ENCODE assay signal across 20 cellular contexts in genomic region chr16:65489531-65490023, GRCh38.
DNase-seq lines count a peak whose midpoint lies in the region; ATAC-seq, FAIRE-seq and TF ChIP-seq lines count a peak whose summit lies in the region.
"Had no signal": no experiment of that assay in that cellular context is flagged by ENCODE, and none has a peak within 500 bp of the region (broad histone marks: within the 10 kb centered on the region; RNA-seq: fewer than 3 reads in every experiment).

No MANE protein-coding gene starts in this region.

- H3K27me3 ChIP-seq in K562 (ENCODE audit: control insufficient read depth in 2 of 2, insufficient read depth in 2 of 2, low read length in 2 of 2) (no peaks in the 10 kb centered on the region), osteoblast (ENCODE audit: insufficient read depth, low read length) (no peaks in the 10 kb centered on the region), lower lobe of right lung (ENCODE audit: low read depth) (no peaks in the 10 kb centered on the region), ovary (no peaks in the 10 kb centered on the region)

- TF ChIP-seq EP300 in K562 (IDR thresholded peaks at IDR 0.05; ENCODE audit: low read length) (no peak), ovary (IDR thresholded peaks at IDR 0.05) (no peak)

- 2% methylated on average over 3 of the region's 4 CpGs for WGBS in K562 (ENCODE audit: insufficient coverage, low coverage, missing lambda C conversion rate)
- 76 to 82% (median 78%) methylated on average over 4 of the region's 4 CpGs for WGBS in ovary, 3 donors

- no peaks in the 10 kb centered on the region for H3K4me1 ChIP-seq in K562 (replicated peaks in 1 of 2; ENCODE audit: control insufficient read depth in 2 of 2, insufficient read depth in 2 of 2, low read length in 2 of 2)
- no peaks in the 10 kb centered on the region for H3K4me1 ChIP-seq in osteoblast (ENCODE audit: insufficient read depth, low read length)
- H3K4me1 ChIP-seq in lower lobe of right lung: no peaks in the 10 kb centered on the region
- no peaks in the 10 kb centered on the region for H3K4me1 ChIP-seq in ovary (ENCODE audit: insufficient read depth)
- H3K4me1 ChIP-seq: A549 had no signal

- POLR2A ChIA-PET in K562 (lab: Yijun Ruan, JAX): no interaction called here

- intact Hi-C loops in K562 (cut with micrococcal nuclease) (no loop called here), lower lobe of right lung (cut with DNase I) (no loop called here), ovary (cut with DNase I) (no loop called here)

- TF ChIP-seq RAD21 in K562 (CRISPR knock-in tag; conservative IDR thresholded peaks at IDR 0.05 in 1 of 2, IDR thresholded peaks at IDR 0.05 in 1 of 2): no peak

- in situ Hi-C loops in K562 (cut with MboI): no loop called here

- TF ChIP-seq CTCF in K562 (IDR thresholded peaks at IDR 0.05 in 2 of 3, conservative IDR thresholded peaks at IDR 0.05 in 1 of 3; ENCODE audit: insufficient read depth in 2 of 3, low read depth in 1 of 3, low read length in 3 of 3): no peak
- no peak for TF ChIP-seq CTCF in fibroblast of mammary gland (conservative IDR thresholded peaks at IDR 0.05; ENCODE audit: control insufficient read depth, insufficient read depth, low read depth, low read length)
- TF ChIP-seq CTCF in osteoblast (IDR thresholded peaks at IDR 0.05; ENCODE audit: extremely low read depth, low read depth, low read length): no peak
- no peak for TF ChIP-seq CTCF in lower lobe of right lung (IDR thresholded peaks at IDR 0.05)
- TF ChIP-seq CTCF in ovary (IDR thresholded peaks at IDR 0.05): no peak

- no peak overlapping the region for H3K9ac ChIP-seq in K562 (ENCODE audit: insufficient read depth in 1 of 2, low read depth in 2 of 2, low read length in 2 of 2)

- H3K27ac ChIP-seq in K562 (ENCODE audit: extremely low read depth, low read depth, low read length) (no peak overlapping the region), osteoblast (ENCODE audit: low read depth, low read length) (no peak overlapping the region), lower lobe of right lung (no peak overlapping the region), ovary (no peak overlapping the region)
- H3K27ac ChIP-seq: A549 had no signal

- H3K4me3 ChIP-seq in K562: no peak overlapping the region
- no peak overlapping the region for H3K4me3 ChIP-seq in fibroblast of mammary gland (ENCODE audit: control insufficient read depth, low read depth, low read length)
- H3K4me3 ChIP-seq in osteoblast (ENCODE audit: insufficient read depth, low read length): no peak overlapping the region
- no peak overlapping the region for H3K4me3 ChIP-seq in lower lobe of right lung
- no peak overlapping the region for H3K4me3 ChIP-seq in ovary
- H3K4me3 ChIP-seq: A549, GM23338 had no signal

- no peaks in the 10 kb centered on the region for H3K36me3 ChIP-seq in K562 (ENCODE audit: control insufficient read depth, insufficient read depth, low read length)
- no peaks in the 10 kb centered on the region for H3K36me3 ChIP-seq in osteoblast (ENCODE audit: insufficient read depth, low read length)
- no peaks in the 10 kb centered on the region for H3K36me3 ChIP-seq in lower lobe of right lung
- H3K36me3 ChIP-seq in ovary: no peaks in the 10 kb centered on the region

- no peak for ATAC-seq in K562
- no peak for ATAC-seq in GM21576 (IDR thresholded peaks at IDR 0.05; ENCODE audit: unreplicated experiment)
- no peak for ATAC-seq in lower lobe of right lung
- ATAC-seq: A549, GM23338, PC-3 had no signal

- CTCF ChIA-PET in K562 (lab: Yijun Ruan, JAX; ENCODE audit: low intra/inter-chr PET ratio): no interaction called here

- DNase-seq in GM03348 (ENCODE audit: low spot score): peak; percentile 11
- no peak for DNase-seq in K562 (ENCODE audit: extremely low read depth in 1 of 4, low spot score in 3 of 4)
- peak; percentile 7 for DNase-seq in fibroblast of mammary gland (ENCODE audit: low read depth)
- DNase-seq in osteoblast (ENCODE audit: insufficient read length, low spot score, missing footprints): no peak
- no peak for DNase-seq in lower lobe of right lung
- DNase-seq in ovary: no peak
- DNase-seq in stimulated activated CD4-positive, alpha-beta T cell treated with anti-CD3 and anti-CD28 coated beads, Interleukin-12 subunit alpha, Interleukin-12 subunit beta, amount 100 ng/mL, for 4 hours: no peak
- DNase-seq: AML-193; Calu3; CD4-positive, CD25-positive, alpha-beta regulatory T cell; DMS79; NCI-H1092; NCI-H187; NCI-H748 treated with DMSO at 0.1 percent for 48 hours; PC-3 had no signal

- TF ChIP-seq POLR2A in K562 (conservative IDR thresholded peaks at IDR 0.05) (no peak), ovary (IDR thresholded peaks at IDR 0.05) (no peak)

- H4K20me1 ChIP-seq in K562 (replicated peaks; ENCODE audit: control insufficient read depth, insufficient read depth, low read length) (no peaks in the 10 kb centered on the region), osteoblast (ENCODE audit: insufficient read depth, low read length) (no peaks in the 10 kb centered on the region)

- H3K79me2 ChIP-seq in K562 (ENCODE audit: control insufficient read depth, insufficient read depth, low read length) (no peaks in the 10 kb centered on the region), osteoblast (ENCODE audit: insufficient read depth, low read length) (no peaks in the 10 kb centered on the region)

- no peaks in the 10 kb centered on the region for H3K9me1 ChIP-seq in K562 (ENCODE audit: control insufficient read depth, insufficient read depth, low read length)

- BruUV-seq in K562 (replicated peaks; lab: Mats Ljungman, UMichigan): no TSS peak

- H3K9me3 ChIP-seq in K562 (replicated peaks; ENCODE audit: control insufficient read depth, insufficient read depth, low read depth, low read length): no peaks in the 10 kb centered on the region
- no peaks in the 10 kb centered on the region for H3K9me3 ChIP-seq in osteoblast (ENCODE audit: low read depth, low read length)
- no peaks in the 10 kb centered on the region for H3K9me3 ChIP-seq in lower lobe of right lung
- H3K9me3 ChIP-seq in ovary: no peaks in the 10 kb centered on the region
- H3K9me3 ChIP-seq: A549 had no signal

- H2AFZ ChIP-seq in K562 (ENCODE audit: low read depth, low read length) (no peak overlapping the region), osteoblast (ENCODE audit: low read length) (peak overlapping the region; percentile 25)
- H2AFZ ChIP-seq: GM23338 had no signal

- FAIRE-seq in K562 (lab: Jason Lieb, UNC): no peak
- FAIRE-seq: A549, GM12892, HTR-8/SVneo had no signal

- H3K4me2 ChIP-seq in K562 (ENCODE audit: insufficient read depth, low read length) (no peak overlapping the region), osteoblast (ENCODE audit: insufficient read depth, low read length) (no peak overlapping the region)
- H3K4me2 ChIP-seq: A549, GM23338 had no signal

TF ChIP-seq in K562, 482 proteins besides CTCF, POLR2A, EP300 and RAD21 (continues in another document):
- TF ChIP-seq CTCFL (IDR thresholded peaks at IDR 0.05; ENCODE audit: borderline replicate concordance, insufficient read depth, low read depth, low read length, poor library complexity, severe bottlenecking): no peak
- TF ChIP-seq NUFIP1 (IDR thresholded peaks at IDR 0.05; ENCODE audit: partially characterized antibody): no peak
- peak; percentile 97 for TF ChIP-seq ZBTB17 (CRISPR knock-in tag; IDR thresholded peaks at IDR 0.05)
- TF ChIP-seq HNRNPH1 (optimal IDR thresholded peaks at IDR 0.05; ENCODE audit: low read depth, low read length): no peak
- TF ChIP-seq NR1H2 (CRISPR knock-in tag; IDR thresholded peaks at IDR 0.05): no peak
- TF ChIP-seq BRCA1 (IDR thresholded peaks at IDR 0.05): no peak
- no peak for TF ChIP-seq BRCA1 (CRISPR knock-in tag; IDR thresholded peaks at IDR 0.05)
- 0 out of 2 replicates have a peak, but pooled peaks have one; percentile 22 for TF ChIP-seq FOSL1 (tag; conservative IDR thresholded peaks at IDR 0.05)
- TF ChIP-seq ZNF57 (CRISPR knock-in tag; IDR thresholded peaks at IDR 0.05): no peak
- no peak for TF ChIP-seq ZBTB49 (CRISPR knock-in tag; IDR thresholded peaks at IDR 0.05; ENCODE audit: borderline replicate concordance)
- TF ChIP-seq TAL1 (IDR thresholded peaks at IDR 0.05): peak; percentile 28; the same call in 1 of the 2 replicates

Comparison
In these comparisons a context has a peak if more than half of its experiments do, and no peak if none do; other contexts are left out.
1. DNase-seq: peak in GM03348 (single experiment) and fibroblast of mammary gland (single experiment); none in K562 (0 of 4), osteoblast (single experiment), lower lobe of right lung (single experiment), ovary (0 of 5) and stimulated activated CD4-positive, alpha-beta T cell treated with anti-CD3 and anti-CD28 coated beads, Interleukin-12 subunit alpha, Interleukin-12 subunit beta, amount 100 ng/mL, for 4 hours (single experiment).